8 cellular contexts compared by ENCODE assay signal in genomic region chr17:732788-733720, GRCh38. TPM values are rescaled to one million over a fixed set of nuclear protein-coding genes. Genes with fewer than 3 reads are reported as not detected.
DNase-seq lines count a peak whose midpoint lies in the region; ATAC-seq and TF ChIP-seq lines count a peak whose summit lies in the region.

No MANE protein-coding gene starts in this region.

- CTCF ChIA-PET in mammary epithelial cell (lab: Charles Lee; ENCODE audit: low non-redundant PET) = interaction anchor here (0.6 kb wide), 1 partner anchor 26 kb away, joined by 4 read pairs; no protein-coding TSS in a partner anchor

- ATAC-seq in HG03064 (IDR thresholded peaks at IDR 0.05; ENCODE audit: low read depth, unreplicated experiment) (peak; percentile 22), HG03439 (IDR thresholded peaks at IDR 0.05; ENCODE audit: unreplicated experiment) (no peak)

- intact Hi-C loops in mammary epithelial cell (cut with micrococcal nuclease) = loop anchor here (5.0 kb wide), 1 partner anchor 249 kb away; no protein-coding TSS in a partner anchor

- WGBS in mammary epithelial cell (ENCODE audit: low coverage, missing lambda C conversion rate) = 16% methylated on average over 30 of the region's 72 CpGs

- H3K4me3 ChIP-seq in mammary epithelial cell (replicated peaks in 1 of 3; ENCODE audit: insufficient read depth in 1 of 3, low read depth in 2 of 3, low read length in 3 of 3) = peak overlapping the region; percentile 32 to 85 (median 55)

- H3K4me1 ChIP-seq in mammary epithelial cell (ENCODE audit: insufficient read depth, low read length) = peaks cover 50% of the 10 kb centered on the region

- H3K79me2 ChIP-seq in mammary epithelial cell (ENCODE audit: insufficient read depth, low read length) = peaks cover 65% of the 10 kb centered on the region

- dilution Hi-C loops in mammary epithelial cell (cut with HindIII; ENCODE audit: low sequenced_read_pairs) = no loop called here

- no peaks in the 10 kb centered on the region for H4K20me1 ChIP-seq in mammary epithelial cell (ENCODE audit: insufficient read depth, low read length)

- no peaks in the 10 kb centered on the region for H3K9me3 ChIP-seq in mammary epithelial cell (replicated peaks; ENCODE audit: insufficient read depth, low read length)

- no peak for TF ChIP-seq CTCF in mammary epithelial cell (conservative IDR thresholded peaks at IDR 0.05 in 1 of 2, IDR thresholded peaks at IDR 0.05 in 1 of 2; ENCODE audit: extremely low read depth in 1 of 2, insufficient read depth in 1 of 2, low read depth in 1 of 2, low read length in 2 of 2)

- H3K36me3 ChIP-seq in mammary epithelial cell (ENCODE audit: insufficient read depth, low read length) = peaks cover 4% of the 10 kb centered on the region

- peak; percentile 7 for DNase-seq in NCI-H1436 (lab: John Stamatoyannopoulos, UW)
- no peak for DNase-seq in NCI-H1436 treated with DMSO at 0.1 percent for 48 hours (lab: John Stamatoyannopoulos, UW)
- peak; percentile 36 for DNase-seq in SK-N-DZ (ENCODE audit: low spot score)
- DNase-seq in mammary epithelial cell = peak; percentile 65
- peak; percentile 46 for DNase-seq in kidney glomerular epithelial cell (lab: John Stamatoyannopoulos, UW)
- peak; percentile 28 for DNase-seq in stimulated activated CD4-positive, alpha-beta T cell treated with anti-CD3 and anti-CD28 coated beads, Interleukin-12 subunit alpha, Interleukin-12 subunit beta, amount 100 ng/mL, for 4 hours

- no TSS peak for BruUV-seq in mammary epithelial cell (replicated peaks; lab: Mats Ljungman, UMichigan)

- H3K27me3 ChIP-seq in mammary epithelial cell (ENCODE audit: insufficient read depth, low read length) = no peaks in the 10 kb centered on the region

- peak overlapping the region; percentile 59 for H3K9ac ChIP-seq in mammary epithelial cell (ENCODE audit: insufficient read depth, low read length)

- in situ Hi-C loops in mammary epithelial cell (cut with MboI; ENCODE audit: low sequenced_read_pairs in 2 of 2) = no loop called here

- peak overlapping the region; percentile 31 for H3K27ac ChIP-seq in mammary epithelial cell (ENCODE audit: insufficient read depth, low read depth, low read length)

- peak overlapping the region; percentile 39 for H2AFZ ChIP-seq in mammary epithelial cell (ENCODE audit: low read depth, low read length)

- H3K4me2 ChIP-seq in mammary epithelial cell (ENCODE audit: insufficient read depth, low read depth, low read length) = peak overlapping the region; percentile 81

RNA-seq across cellular contexts. Expression of gene TLCD3A, which starts 0.7 kb away (rescaled TPM):
- polyA plus RNA-seq in SK-N-DZ (2014; cell fraction: cytosol; rRNA removed) = 11.3 and 14.6 TPM in 2 replicates
- polyA plus RNA-seq in SK-N-DZ (2014; cell fraction: nucleus; rRNA removed) = 10.8 and 18.1 TPM in 2 replicates
- total RNA-seq in mammary epithelial cell = 10 to 100 TPM; 24.2 to 41.1 TPM
- polyA plus RNA-seq in mammary epithelial cell = 62.5 TPM
- 86.8 TPM for polyA minus RNA-seq in mammary epithelial cell

RNA-seq across cellular contexts. Expression of gene VPS53, which starts 18.4 kb away (rescaled TPM):
- 4.2 and 8.1 TPM in 2 replicates for polyA plus RNA-seq in SK-N-DZ (2014; cell fraction: cytosol; rRNA removed)
- 3.5 and 13.4 TPM in 2 replicates for polyA plus RNA-seq in SK-N-DZ (2014; cell fraction: nucleus; rRNA removed)
- total RNA-seq in mammary epithelial cell = 100 to 1,000 TPM in 1 of 2 donors, 10 to 100 TPM in 1; 48.3 to 112 TPM
- polyA plus RNA-seq in mammary epithelial cell = 30.6 TPM
- 221 TPM for polyA minus RNA-seq in mammary epithelial cell

RNA-seq across cellular contexts. Expression of gene GEMIN4, which starts 19.0 kb away (rescaled TPM):
- 14.3 and 19.6 TPM in 2 replicates for polyA plus RNA-seq in SK-N-DZ (2014; cell fraction: cytosol; rRNA removed)
- 10.7 and 13.6 TPM in 2 replicates for polyA plus RNA-seq in SK-N-DZ (2014; cell fraction: nucleus; rRNA removed)
- total RNA-seq in mammary epithelial cell = 10 to 100 TPM; 17.0 to 31.4 TPM
- 31.1 TPM for polyA plus RNA-seq in mammary epithelial cell
- 102 TPM for polyA minus RNA-seq in mammary epithelial cell

RNA-seq across cellular contexts. Expression of gene GLOD4, which starts 49.0 kb away (rescaled TPM):
- polyA plus RNA-seq in SK-N-DZ (2014; cell fraction: cytosol; rRNA removed) = 187 and 222 TPM in 2 replicates
- polyA plus RNA-seq in SK-N-DZ (2014; cell fraction: nucleus; rRNA removed) = 98.0 and 116 TPM in 2 replicates
- total RNA-seq in mammary epithelial cell = 10 to 100 TPM; 33.3 to 62.7 TPM
- polyA plus RNA-seq in mammary epithelial cell = 37.9 TPM
- polyA minus RNA-seq in mammary epithelial cell = 25.1 TPM

RNA-seq across cellular contexts. Expression of gene MRM3, which starts 49.1 kb away (rescaled TPM):
- polyA plus RNA-seq in SK-N-DZ (2014; cell fraction: cytosol; rRNA removed) = 27.9 and 32.4 TPM in 2 replicates
- polyA plus RNA-seq in SK-N-DZ (2014; cell fraction: nucleus; rRNA removed) = 15.7 and 21.7 TPM in 2 replicates
- total RNA-seq in mammary epithelial cell = 10 to 100 TPM; 14.6 to 15.3 TPM
- 11.8 TPM for polyA plus RNA-seq in mammary epithelial cell
- polyA minus RNA-seq in mammary epithelial cell = 2.7 TPM
